ENCODE assay signal across 1 cellular context in the genomic region with DNA sequence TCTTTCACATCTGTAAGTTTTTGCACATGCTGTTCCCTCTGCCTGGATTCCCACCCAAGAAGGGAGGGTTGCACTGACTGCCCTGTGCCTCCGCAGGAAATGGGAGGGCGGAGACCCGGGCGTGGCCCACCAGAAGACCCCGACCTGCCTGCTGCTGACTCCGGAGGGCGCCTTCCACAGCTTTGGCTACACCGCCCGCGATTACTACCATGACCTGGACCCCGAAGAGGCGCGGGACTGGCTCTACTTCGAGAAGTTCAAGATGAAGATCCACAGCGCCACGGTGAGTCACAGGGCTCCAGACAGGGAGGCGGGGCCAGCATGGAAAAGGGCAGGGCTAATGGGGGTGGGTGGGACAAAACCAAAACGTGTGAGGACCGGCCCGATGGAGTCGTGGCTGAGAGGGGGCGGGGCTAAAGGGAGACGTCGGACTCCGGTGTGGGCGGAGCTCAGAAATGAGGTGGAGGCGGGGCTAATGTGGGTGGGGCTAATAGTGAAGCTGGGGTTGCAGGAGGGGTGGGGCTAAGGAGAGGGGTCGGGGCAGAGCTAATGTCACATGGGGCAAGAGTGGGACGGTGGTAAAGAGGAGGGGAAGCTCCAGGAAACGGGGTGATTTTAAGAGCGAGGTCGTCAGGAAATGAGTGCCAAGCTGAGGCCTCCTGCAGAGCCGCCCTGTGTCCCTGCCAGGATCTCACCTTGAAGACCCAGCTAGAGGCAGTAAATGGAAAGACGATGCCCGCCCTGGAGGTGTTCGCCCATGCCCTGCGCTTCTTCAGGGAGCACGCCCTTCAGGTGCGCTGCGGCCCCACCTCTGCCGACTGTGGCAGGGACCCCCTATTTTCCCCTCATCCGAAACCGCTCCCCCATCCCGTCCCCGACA.
TF ChIP-seq lines count a peak whose summit lies in the region.

No MANE protein-coding gene starts in this region.

TF ChIP-seq in HCT116, 20 proteins besides CTCF, POLR2A, EP300 and RAD21:
- TF ChIP-seq JUND (IDR thresholded peaks at IDR 0.05) (0 out of 2 replicates have a peak, but pooled peaks have one; percentile 15), CBX3 (IDR thresholded peaks at IDR 0.05; ENCODE audit: low read depth) (no peak), EGR1 (IDR thresholded peaks at IDR 0.05; ENCODE audit: low read depth) (no peak; the same call in 1 of the 2 replicates), FOSL1 (IDR thresholded peaks at IDR 0.05; ENCODE audit: low read depth) (no peak), ELF1 (IDR thresholded peaks at IDR 0.05; ENCODE audit: borderline replicate concordance, low read depth) (no peak), EZH2phosphoT487 (IDR thresholded peaks at IDR 0.05; ENCODE audit: borderline replicate concordance) (no peak)
- TF ChIP-seq, protein P1, sequence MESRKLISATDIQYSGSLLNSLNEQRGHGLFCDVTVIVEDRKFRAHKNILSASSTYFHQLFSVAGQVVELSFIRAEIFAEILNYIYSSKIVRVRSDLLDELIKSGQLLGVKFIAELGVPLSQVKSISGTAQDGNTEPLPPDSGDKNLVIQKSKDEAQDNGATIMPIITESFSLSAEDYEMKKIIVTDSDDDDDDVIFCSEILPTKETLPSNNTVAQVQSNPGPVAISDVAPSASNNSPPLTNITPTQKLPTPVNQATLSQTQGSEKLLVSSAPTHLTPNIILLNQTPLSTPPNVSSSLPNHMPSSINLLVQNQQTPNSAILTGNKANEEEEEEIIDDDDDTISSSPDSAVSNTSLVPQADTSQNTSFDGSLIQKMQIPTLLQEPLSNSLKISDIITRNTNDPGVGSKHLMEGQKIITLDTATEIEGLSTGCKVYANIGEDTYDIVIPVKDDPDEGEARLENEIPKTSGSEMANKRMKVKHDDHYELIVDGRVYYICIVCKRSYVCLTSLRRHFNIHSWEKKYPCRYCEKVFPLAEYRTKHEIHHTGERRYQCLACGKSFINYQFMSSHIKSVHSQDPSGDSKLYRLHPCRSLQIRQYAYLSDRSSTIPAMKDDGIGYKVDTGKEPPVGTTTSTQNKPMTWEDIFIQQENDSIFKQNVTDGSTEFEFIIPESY (IDR thresholded peaks at IDR 0.05; ENCODE audit: extremely low read depth, insufficient replicate concordance, low read length), result no peak
TF ChIP-seq in HCT116: peak in this region for 1.
